ENCODE assay signal across 1 cellular context in genomic region chr12:122064034-122064777, GRCh38.
TF ChIP-seq lines count a peak whose summit lies in the region.

No MANE protein-coding gene starts in this region.

TF ChIP-seq in K562, 482 proteins besides CTCF, POLR2A, EP300 and RAD21 (continued from another document and continues in another):
- TF ChIP-seq ESRRA (IDR thresholded peaks at IDR 0.05; ENCODE audit: borderline replicate concordance, low read depth) (peak; percentile 97), ZKSCAN3 (CRISPR knock-in tag; IDR thresholded peaks at IDR 0.05) (no peak), PCBP1 (IDR thresholded peaks at IDR 0.05; ENCODE audit: low read depth, low read length, poor library complexity, severe bottlenecking) (no peak), HNRNPH1 (optimal IDR thresholded peaks at IDR 0.05; ENCODE audit: low read depth, low read length) (no peak), FOXJ2 (tag; IDR thresholded peaks at IDR 0.05) (no peak), ID3 (CRISPR knock-in tag; IDR thresholded peaks at IDR 0.05) (no peak), ID3 (tag; IDR thresholded peaks at IDR 0.05) (peak; percentile 98), ZNF507 (tag; conservative IDR thresholded peaks at IDR 0.05) (no peak), TBL1XR1 (IDR thresholded peaks at IDR 0.05; ENCODE audit: low read length in 2 of 2) (no peak; a peak in 1 of 4 replicates), ZNF75A (CRISPR knock-in tag; IDR thresholded peaks at IDR 0.05) (no peak), CHD4 (IDR thresholded peaks at IDR 0.05; ENCODE audit: insufficient read depth, insufficient replicate concordance, low read depth, low read length, poor library complexity, severe bottlenecking) (peak; percentile 56), EHMT2 (IDR thresholded peaks at IDR 0.05) (no peak), TRIM24 (IDR thresholded peaks at IDR 0.05) (no peak), ZNF778 (CRISPR knock-in tag; IDR thresholded peaks at IDR 0.05) (no peak), ZNF398 (CRISPR knock-in tag; IDR thresholded peaks at IDR 0.05) (no peak), SMARCC2 (IDR thresholded peaks at IDR 0.05; ENCODE audit: low read depth) (no peak), TRIM28 (IDR thresholded peaks at IDR 0.05) (no peak), ZBTB11 (CRISPR knock-in tag; IDR thresholded peaks at IDR 0.05) (peak in 2 of 3 experiments; percentile 20 to 82; a peak in 1 of 6 replicates), NUFIP1 (IDR thresholded peaks at IDR 0.05; ENCODE audit: partially characterized antibody) (peak; percentile 83), YY1 (IDR thresholded peaks at IDR 0.05; ENCODE audit: borderline replicate concordance in 1 of 3, control insufficient read depth in 1 of 3, extremely low read depth in 1 of 3, insufficient read depth in 3 of 3, insufficient read length in 1 of 3, insufficient replicate concordance in 2 of 3, low read depth in 1 of 3, low read length in 2 of 3) (peak; percentile 76 to 95 (median 82)), GTF2E2 (tag; IDR thresholded peaks at IDR 0.05) (no peak), PHB (CRISPR knock-in tag; IDR thresholded peaks at IDR 0.05) (no peak), BRCA1 (IDR thresholded peaks at IDR 0.05) (no peak), BRCA1 (CRISPR knock-in tag; IDR thresholded peaks at IDR 0.05) (no peak), KLF6 (CRISPR knock-in tag; IDR thresholded peaks at IDR 0.05; ENCODE audit: borderline replicate concordance) (peak; percentile 80; the same call in 1 of the 2 replicates), HLTF (IDR thresholded peaks at IDR 0.05) (no peak), NR2F6 (CRISPR knock-in tag; IDR thresholded peaks at IDR 0.05) (no peak), KLF1 (tag; IDR thresholded peaks at IDR 0.05) (peak; percentile 83), C11orf30 (IDR thresholded peaks at IDR 0.05; ENCODE audit: low read depth) (no peak), CEBPG (CRISPR knock-in tag; IDR thresholded peaks at IDR 0.05) (peak; percentile 46; the same call in 1 of the 2 replicates), CEBPG (tag; conservative IDR thresholded peaks at IDR 0.05 in 1 of 2, IDR thresholded peaks at IDR 0.05 in 1 of 2) (no peak; a peak in 1 of 4 replicates), ZNF133 (CRISPR knock-in tag; IDR thresholded peaks at IDR 0.05) (no peak), HOMEZ (CRISPR knock-in tag; IDR thresholded peaks at IDR 0.05) (peak; percentile 81; the same call in 1 of the 2 replicates), RFX7 (CRISPR knock-in tag; IDR thresholded peaks at IDR 0.05) (peak; percentile 86; the same call in 1 of the 2 replicates), ZNF436 (CRISPR knock-in tag; IDR thresholded peaks at IDR 0.05) (no peak), RNF2 (IDR thresholded peaks at IDR 0.05) (peak; percentile 79; the same call in 1 of the 2 replicates), CBX3 (IDR thresholded peaks at IDR 0.05; ENCODE audit: borderline replicate concordance in 1 of 2, low read length in 2 of 2) (peak in 1 of 2 experiments; percentile 94; a peak in 2 of 3 replicates), GATA2 (CRISPR knock-in tag; IDR thresholded peaks at IDR 0.05) (no peak), MEF2A (IDR thresholded peaks at IDR 0.05; ENCODE audit: control insufficient read depth, low read depth, low read length) (no peak), SAFB2 (IDR thresholded peaks at IDR 0.05; ENCODE audit: borderline replicate concordance, low read depth, low read length, severe bottlenecking) (no peak), ZNF282 (CRISPR knock-in tag; IDR thresholded peaks at IDR 0.05) (no peak), SP1 (CRISPR knock-in tag; IDR thresholded peaks at IDR 0.05) (peak; percentile 93), KDM4B (IDR thresholded peaks at IDR 0.05; ENCODE audit: borderline replicate concordance in 2 of 2, low read depth in 1 of 2) (peak in 1 of 2 experiments; percentile 57; a peak in 1 of 4 replicates), POLR3A (IDR thresholded peaks at IDR 0.05; ENCODE audit: borderline replicate concordance, extremely low read depth, insufficient read depth, insufficient read length) (no peak), ZBTB17 (CRISPR knock-in tag; IDR thresholded peaks at IDR 0.05) (peak; percentile 90), TRIM25 (IDR thresholded peaks at IDR 0.05; ENCODE audit: borderline replicate concordance) (no peak), U2AF1 (optimal IDR thresholded peaks at IDR 0.05; ENCODE audit: low read depth, low read length) (no peak)
- TF ChIP-seq, protein P1, sequence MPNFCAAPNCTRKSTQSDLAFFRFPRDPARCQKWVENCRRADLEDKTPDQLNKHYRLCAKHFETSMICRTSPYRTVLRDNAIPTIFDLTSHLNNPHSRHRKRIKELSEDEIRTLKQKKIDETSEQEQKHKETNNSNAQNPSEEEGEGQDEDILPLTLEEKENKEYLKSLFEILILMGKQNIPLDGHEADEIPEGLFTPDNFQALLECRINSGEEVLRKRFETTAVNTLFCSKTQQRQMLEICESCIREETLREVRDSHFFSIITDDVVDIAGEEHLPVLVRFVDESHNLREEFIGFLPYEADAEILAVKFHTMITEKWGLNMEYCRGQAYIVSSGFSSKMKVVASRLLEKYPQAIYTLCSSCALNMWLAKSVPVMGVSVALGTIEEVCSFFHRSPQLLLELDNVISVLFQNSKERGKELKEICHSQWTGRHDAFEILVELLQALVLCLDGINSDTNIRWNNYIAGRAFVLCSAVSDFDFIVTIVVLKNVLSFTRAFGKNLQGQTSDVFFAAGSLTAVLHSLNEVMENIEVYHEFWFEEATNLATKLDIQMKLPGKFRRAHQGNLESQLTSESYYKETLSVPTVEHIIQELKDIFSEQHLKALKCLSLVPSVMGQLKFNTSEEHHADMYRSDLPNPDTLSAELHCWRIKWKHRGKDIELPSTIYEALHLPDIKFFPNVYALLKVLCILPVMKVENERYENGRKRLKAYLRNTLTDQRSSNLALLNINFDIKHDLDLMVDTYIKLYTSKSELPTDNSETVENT (CRISPR knock-in tag; IDR thresholded peaks at IDR 0.05) = peak; percentile 57; the same call in 1 of the 2 replicates
- TF ChIP-seq, protein P2, sequence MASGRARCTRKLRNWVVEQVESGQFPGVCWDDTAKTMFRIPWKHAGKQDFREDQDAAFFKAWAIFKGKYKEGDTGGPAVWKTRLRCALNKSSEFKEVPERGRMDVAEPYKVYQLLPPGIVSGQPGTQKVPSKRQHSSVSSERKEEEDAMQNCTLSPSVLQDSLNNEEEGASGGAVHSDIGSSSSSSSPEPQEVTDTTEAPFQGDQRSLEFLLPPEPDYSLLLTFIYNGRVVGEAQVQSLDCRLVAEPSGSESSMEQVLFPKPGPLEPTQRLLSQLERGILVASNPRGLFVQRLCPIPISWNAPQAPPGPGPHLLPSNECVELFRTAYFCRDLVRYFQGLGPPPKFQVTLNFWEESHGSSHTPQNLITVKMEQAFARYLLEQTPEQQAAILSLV (tag; IDR thresholded peaks at IDR 0.05) = peak; percentile 83
- TF ChIP-seq, protein P3, sequence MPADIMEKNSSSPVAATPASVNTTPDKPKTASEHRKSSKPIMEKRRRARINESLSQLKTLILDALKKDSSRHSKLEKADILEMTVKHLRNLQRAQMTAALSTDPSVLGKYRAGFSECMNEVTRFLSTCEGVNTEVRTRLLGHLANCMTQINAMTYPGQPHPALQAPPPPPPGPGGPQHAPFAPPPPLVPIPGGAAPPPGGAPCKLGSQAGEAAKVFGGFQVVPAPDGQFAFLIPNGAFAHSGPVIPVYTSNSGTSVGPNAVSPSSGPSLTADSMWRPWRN (IDR thresholded peaks at IDR 0.05; ENCODE audit: low read depth) = no peak
- TF ChIP-seq, protein P4, sequence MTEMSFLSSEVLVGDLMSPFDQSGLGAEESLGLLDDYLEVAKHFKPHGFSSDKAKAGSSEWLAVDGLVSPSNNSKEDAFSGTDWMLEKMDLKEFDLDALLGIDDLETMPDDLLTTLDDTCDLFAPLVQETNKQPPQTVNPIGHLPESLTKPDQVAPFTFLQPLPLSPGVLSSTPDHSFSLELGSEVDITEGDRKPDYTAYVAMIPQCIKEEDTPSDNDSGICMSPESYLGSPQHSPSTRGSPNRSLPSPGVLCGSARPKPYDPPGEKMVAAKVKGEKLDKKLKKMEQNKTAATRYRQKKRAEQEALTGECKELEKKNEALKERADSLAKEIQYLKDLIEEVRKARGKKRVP (CRISPR knock-in tag; IDR thresholded peaks at IDR 0.05) = peak; percentile 58
- TF ChIP-seq, protein P5, sequence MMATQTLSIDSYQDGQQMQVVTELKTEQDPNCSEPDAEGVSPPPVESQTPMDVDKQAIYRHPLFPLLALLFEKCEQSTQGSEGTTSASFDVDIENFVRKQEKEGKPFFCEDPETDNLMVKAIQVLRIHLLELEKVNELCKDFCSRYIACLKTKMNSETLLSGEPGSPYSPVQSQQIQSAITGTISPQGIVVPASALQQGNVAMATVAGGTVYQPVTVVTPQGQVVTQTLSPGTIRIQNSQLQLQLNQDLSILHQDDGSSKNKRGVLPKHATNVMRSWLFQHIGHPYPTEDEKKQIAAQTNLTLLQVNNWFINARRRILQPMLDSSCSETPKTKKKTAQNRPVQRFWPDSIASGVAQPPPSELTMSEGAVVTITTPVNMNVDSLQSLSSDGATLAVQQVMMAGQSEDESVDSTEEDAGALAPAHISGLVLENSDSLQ (IDR thresholded peaks at IDR 0.05) = peak; percentile 95
